In the genomic region with DNA sequence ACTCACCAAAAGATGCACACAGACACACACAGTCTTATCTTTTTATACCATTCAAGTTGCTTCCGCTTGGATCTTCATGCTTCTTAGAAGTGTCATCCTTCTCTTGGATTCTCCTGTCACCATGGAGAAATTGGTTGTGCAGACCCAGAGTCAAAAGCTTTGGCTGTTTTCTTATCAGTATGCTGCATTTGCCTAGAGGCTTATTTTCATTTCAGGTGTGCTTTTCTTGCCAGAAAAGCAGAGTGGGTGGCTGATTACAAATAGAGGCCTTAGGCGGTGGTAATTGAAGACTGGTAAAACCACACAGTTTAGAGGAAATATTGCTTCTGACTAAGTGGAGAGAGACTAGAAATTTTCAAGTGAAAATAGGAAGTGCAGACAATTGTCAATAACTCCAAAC, we compare ENCODE assay signal across 15 cellular contexts.
"Had no signal": no experiment of that assay in that cellular context is flagged by ENCODE, and none has a peak within 500 bp of the region (broad histone marks: within the 10 kb centered on the region; RNA-seq: fewer than 3 reads in every experiment).

No MANE protein-coding gene starts in this region.

- H3K4me3 ChIP-seq: coronary artery, heart left ventricle, tibial artery, upper lobe of right lung, vagina had no signal

- H3K27me3 ChIP-seq: heart left ventricle, tibial artery, upper lobe of right lung, vagina had no signal

- H3K4me1 Mint-ChIP-seq: naive B cell had no signal

- H3K4me3 Mint-ChIP-seq: naive B cell had no signal

- ATAC-seq: esophagus mucosa; heart left ventricle; right cardiac atrium; stimulated activated naive CD8-positive, alpha-beta T cell treated with anti-CD3 and anti-CD28 coated beads, Interleukin-15, Interleukin-2, amounts not matched to agents 100 U/mL and 50 U/mL, for 24 hours; upper lobe of right lung had no signal

- H3K27ac ChIP-seq: coronary artery, heart left ventricle, tibial artery, upper lobe of right lung, vagina had no signal

- H3K27ac Mint-ChIP-seq: naive B cell had no signal

- DNase-seq: effector CD8-positive, alpha-beta T cell; heart left ventricle; hippocampal formation; kidney glomerular epithelial cell; mesendoderm; naive B cell; right cardiac atrium; small intestine; stimulated activated CD4-positive, alpha-beta T cell treated with anti-CD3 and anti-CD28 coated beads, Interleukin-12 subunit alpha, Interleukin-12 subunit beta, amount 100 ng/mL, for 4 hours; stimulated activated naive CD8-positive, alpha-beta T cell treated with anti-CD3 and anti-CD28 coated beads, Interleukin-15, Interleukin-2, amounts not matched to agents 100 U/mL and 50 U/mL, for 24 hours; tibial artery; upper lobe of right lung had no signal
